8 cellular contexts compared by ENCODE assay signal in genomic region chr10:101843032-101843991, GRCh38. TPM values are rescaled to one million over a fixed set of nuclear protein-coding genes. Genes with fewer than 3 reads are reported as not detected.
DNase-seq lines count a peak whose midpoint lies in the region; ATAC-seq and TF ChIP-seq lines count a peak whose summit lies in the region.

Gene KCNIP2 (minus strand): TSS chr10:101843800. CDS start chr10:101843568, 232 bp downstream.

- TF ChIP-seq CTCF in NB4 (IDR thresholded peaks at IDR 0.05; ENCODE audit: low read depth, low read length) (peak; percentile 45), type B pancreatic cell (conservative IDR thresholded peaks at IDR 0.05) (peak; percentile 81)

- peaks cover 2% of the 10 kb centered on the region for H3K27me3 Mint-ChIP-seq in activated CD4-positive, alpha-beta memory T cell treated with anti-CD3 and anti-CD28 coated beads for 36 hours
- peaks cover 67% of the 10 kb centered on the region for H3K27me3 Mint-ChIP-seq in type B pancreatic cell

- no peak for TF ChIP-seq POLR2A in NB4 (IDR thresholded peaks at IDR 0.05; ENCODE audit: extremely low read depth, insufficient read length)

- POLR2A ChIA-PET in activated CD4-positive, alpha-beta memory T cell treated with anti-CD3 and anti-CD28 coated beads for 36 hours (lab: Charles Lee) = interaction anchor here (1.1 kb wide), 1 partner anchor 25 kb away, joined by 3 read pairs; no protein-coding TSS in a partner anchor

- DNase-seq in DMS114 treated with DMSO at 0.1 percent for 48 hours (lab: John Stamatoyannopoulos, UW; ENCODE audit: unreplicated experiment) (peak; percentile 19), NB4 (ENCODE audit: low read depth) (peak; percentile 73), ecto neural progenitor cell (ENCODE audit: low spot score) (peak; percentile 83), midbrain (lab: John Stamatoyannopoulos, UW) (peak; percentile 38), type B pancreatic cell (ENCODE audit: extremely low spot score, unreplicated experiment) (no peak)
- peak; percentile 73 for DNase-seq in activated CD4-positive, alpha-beta memory T cell treated with anti-CD3 and anti-CD28 coated beads for 36 hours

- H3K4me1 Mint-ChIP-seq in activated CD4-positive, alpha-beta memory T cell treated with anti-CD3 and anti-CD28 coated beads for 36 hours (ENCODE audit: low read depth) = peaks cover 45% of the 10 kb centered on the region
- peaks cover 39% of the 10 kb centered on the region for H3K4me1 Mint-ChIP-seq in type B pancreatic cell (ENCODE audit: unreplicated experiment)

- no peak within 1 kb of the TSS for H3K27ac Mint-ChIP-seq in activated CD4-positive, alpha-beta memory T cell treated with anti-CD3 and anti-CD28 coated beads for 36 hours
- no peak within 1 kb of the TSS for H3K27ac Mint-ChIP-seq in type B pancreatic cell

- intact Hi-C loops in activated CD4-positive, alpha-beta memory T cell treated with anti-CD3 and anti-CD28 coated beads for 36 hours (cut with micrococcal nuclease) = loop anchor here (2.0 to 10.0 kb wide), 2 partner anchors 91 to 221 kb away; partner anchors contain the start of gene HPS6

- CTCF ChIA-PET in activated CD4-positive, alpha-beta memory T cell treated with anti-CD3 and anti-CD28 coated beads for 36 hours (lab: Charles Lee) = interaction anchor here (0.6 to 9.6 kb wide), 12 partner anchors 8 to 303 kb away, joined by 3 to 248 read pairs (median 8); partner anchors contain the start of gene OGA

- no peak within 1 kb of the TSS for H3K4me3 ChIP-seq in NB4 (ENCODE audit: low read depth, low read length)

- H3K36me3 Mint-ChIP-seq in activated CD4-positive, alpha-beta memory T cell treated with anti-CD3 and anti-CD28 coated beads for 36 hours = peaks cover 5% of the 10 kb centered on the region
- H3K36me3 Mint-ChIP-seq in type B pancreatic cell = no peaks in the 10 kb centered on the region

- peak within 1 kb of the TSS; percentile 74 for H3K4me3 Mint-ChIP-seq in activated CD4-positive, alpha-beta memory T cell treated with anti-CD3 and anti-CD28 coated beads for 36 hours
- peak within 1 kb of the TSS; percentile 82 for H3K4me3 Mint-ChIP-seq in type B pancreatic cell

- H3K9me3 Mint-ChIP-seq in activated CD4-positive, alpha-beta memory T cell treated with anti-CD3 and anti-CD28 coated beads for 36 hours = no peaks in the 10 kb centered on the region
- no peaks in the 10 kb centered on the region for H3K9me3 Mint-ChIP-seq in type B pancreatic cell

- no peak for ATAC-seq in GM21737 (IDR thresholded peaks at IDR 0.05; ENCODE audit: unreplicated experiment)
- ATAC-seq in GM19395 (IDR thresholded peaks at IDR 0.05; ENCODE audit: unreplicated experiment) = no peak

RNA-seq across cellular contexts. Expression of gene KCNIP2, which starts in this region (rescaled TPM):
- 1 to 10 TPM; 1.4 to 1.8 TPM for total RNA-seq in activated CD4-positive, alpha-beta memory T cell treated with anti-CD3 and anti-CD28 coated beads for 36 hours
- total RNA-seq in type B pancreatic cell (ENCODE audit: low replicate concordance) = 1.4 and 4.9 TPM in 2 replicates
